In the genomic region with DNA sequence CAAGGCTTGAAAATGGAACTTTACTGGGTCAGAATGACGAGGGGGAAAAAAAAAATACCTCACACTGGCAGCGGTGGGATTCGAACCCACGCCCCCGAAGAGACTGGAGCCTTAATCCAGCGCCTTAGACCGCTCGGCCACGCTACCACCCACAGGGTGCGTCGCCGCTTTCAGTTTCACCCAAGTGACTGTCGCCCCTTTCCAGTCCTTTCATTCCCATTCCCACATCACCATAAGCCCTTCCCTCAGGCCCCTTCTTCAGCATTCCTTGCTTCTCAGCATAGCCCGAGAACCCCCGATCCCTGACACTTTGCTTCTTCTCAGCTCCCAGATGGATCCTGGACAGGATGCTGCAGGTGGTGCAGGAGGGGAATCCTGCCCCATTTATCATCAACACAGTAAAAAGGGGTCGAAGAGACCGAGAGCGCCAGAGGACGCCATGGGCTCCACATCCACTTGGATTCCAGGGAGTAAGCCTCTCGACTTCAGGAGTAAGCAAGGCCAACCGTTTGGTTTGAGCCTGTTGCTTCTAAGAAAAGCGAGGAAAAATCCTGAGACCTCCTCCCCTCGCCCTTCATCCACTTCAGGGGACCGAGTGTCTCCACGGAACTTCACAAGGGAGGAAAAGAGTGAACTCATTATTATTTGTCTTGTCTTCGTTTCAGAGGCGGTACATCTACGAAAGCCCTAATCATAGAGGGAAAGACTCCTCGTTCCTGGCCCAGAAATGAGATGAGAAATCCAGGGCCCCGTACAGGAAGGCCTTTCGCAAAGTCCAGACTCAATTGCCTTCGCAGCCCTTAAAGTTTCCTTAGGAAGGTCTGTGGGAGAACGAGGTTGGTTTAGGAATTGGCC, we compare ENCODE assay signal across 8 cellular contexts. TPM values are rescaled to one million over a fixed set of nuclear protein-coding genes. Genes with fewer than 3 reads are reported as not detected.
DNase-seq lines count a peak whose midpoint lies in the region; ATAC-seq and TF ChIP-seq lines count a peak whose summit lies in the region.

No MANE protein-coding gene starts in this region.

- peak; percentile 42 for ATAC-seq in HCT116
- ATAC-seq in HG03175 (IDR thresholded peaks at IDR 0.05; ENCODE audit: unreplicated experiment): no peak

- peak overlapping the region in 1 of 2 experiments; percentile 15; a peak in 1 of 4 replicates for H3K4me3 ChIP-seq in HCT116 (replicated peaks in 1 of 2; ENCODE audit: low read depth in 1 of 2, low read length in 2 of 2)
- H3K4me3 ChIP-seq in esophagus (ENCODE audit: low read depth in 1 of 2, low read length in 2 of 2): peak overlapping the region; percentile 27 to 55
- peak overlapping the region; percentile 60 to 84 for H3K4me3 ChIP-seq in mucosa of rectum (ENCODE audit: low read length in 2 of 2)

- no peaks in the 10 kb centered on the region for H4K20me1 ChIP-seq in HCT116 (ENCODE audit: insufficient read depth)

- POLR2A ChIA-PET in HCT116 (lab: Charles Lee): no interaction called here

- CTCF ChIA-PET in HCT116 (lab: Charles Lee): no interaction called here

- H3K4me1 ChIP-seq in HCT116 (ENCODE audit: control insufficient read depth in 1 of 2, insufficient read depth in 2 of 2, low read length in 2 of 2): peaks cover 17 to 61% of the 10 kb centered on the region in 2 experiments; a peak in 3 of 4 replicates
- H3K4me1 ChIP-seq in esophagus (ENCODE audit: control insufficient read depth in 2 of 2, insufficient read depth in 2 of 2, low read length in 1 of 2): peaks cover 0 to 3% of the 10 kb centered on the region in 2 donors
- peaks cover 22 to 27% of the 10 kb centered on the region in 2 donors for H3K4me1 ChIP-seq in mucosa of rectum (ENCODE audit: control insufficient read depth in 2 of 2, insufficient read depth in 2 of 2, low read length in 2 of 2)

- peak overlapping the region; percentile 8 for H2AFZ ChIP-seq in HCT116 (ENCODE audit: low read depth, low read length, poor library complexity, severe bottlenecking)

- 6% methylated on average over 27 to 33 of the region's 33 CpGs for WGBS in esophagus, 2 donors

- no peaks in the 10 kb centered on the region for H3K9me2 ChIP-seq in HCT116 (ENCODE audit: insufficient read depth)

- no peaks in the 10 kb centered on the region for H3K79me2 ChIP-seq in HCT116 (ENCODE audit: insufficient read depth, low read length)

- H3K9me3 ChIP-seq in HCT116 (ENCODE audit: control insufficient read depth in 1 of 2, insufficient read depth in 1 of 2, low read depth in 1 of 2, low read length in 2 of 2): no peaks in the 10 kb centered on the region
- H3K9me3 ChIP-seq in esophagus (ENCODE audit: control insufficient read depth in 2 of 2, insufficient read depth in 1 of 2, low read depth in 1 of 2, low read length in 1 of 2): no peaks in the 10 kb centered on the region
- no peaks in the 10 kb centered on the region for H3K9me3 ChIP-seq in mucosa of rectum (ENCODE audit: control insufficient read depth in 2 of 2, low read length in 2 of 2)

- RAD21 ChIA-PET in HCT116 (lab: Charles Lee; ENCODE audit: low non-redundant PET in 1 of 2, low total read pairs in 2 of 2, uncharacterized antibody in 2 of 2, unreplicated experiment in 2 of 2): no interaction called here

- H3K9ac ChIP-seq in HCT116 (ENCODE audit: low read length) (peak overlapping the region; percentile 25; the same call in 1 of the 2 replicates), mucosa of rectum (ENCODE audit: low read depth in 1 of 2, low read length in 2 of 2) (peak overlapping the region; percentile 59 to 84)

- DNase-seq in AG08396 (ENCODE audit: low spot score): peak; percentile 67
- no peak for DNase-seq in HCT116 (ENCODE audit: low read depth, low spot score)
- peak; percentile 38 to 48 for DNase-seq in NOMO-1 (lab: John Stamatoyannopoulos, UW; ENCODE audit: unreplicated experiment in 2 of 2)
- peak; percentile 68 for DNase-seq in activated T-cell treated with anti-CD3 and anti-CD28 coated beads for 24 hours (ENCODE audit: low read depth)
- peak; percentile 37 to 53 for DNase-seq in stimulated activated CD8-positive, alpha-beta memory T cell treated with anti-CD3 and anti-CD28 coated beads, Interleukin-7, amount 100 ng/mL, for 4 hours (ENCODE audit: low read depth in 2 of 2)

- no peaks in the 10 kb centered on the region for H3K27me3 ChIP-seq in HCT116 (ENCODE audit: insufficient read depth, low read length)
- H3K27me3 ChIP-seq in esophagus (ENCODE audit: control insufficient read depth in 1 of 2, insufficient read depth in 2 of 2, low read length in 2 of 2): no peaks in the 10 kb centered on the region
- no peaks in the 10 kb centered on the region for H3K27me3 ChIP-seq in mucosa of rectum (ENCODE audit: control insufficient read depth in 2 of 2, insufficient read depth in 2 of 2, low read length in 2 of 2)

- TF ChIP-seq POLR2A in HCT116 (IDR thresholded peaks at IDR 0.05; ENCODE audit: borderline replicate concordance, extremely low read depth, insufficient read depth, insufficient read length): no peak

- intact Hi-C loops in HCT116 (cut with micrococcal nuclease): loop anchor here (1.0 to 5.0 kb wide), 3 partner anchors 38 to 201 kb away; no protein-coding TSS in a partner anchor

- H3K27ac ChIP-seq in HCT116 (ENCODE audit: low read depth, low read length) (peak overlapping the region; percentile 11), esophagus (ENCODE audit: low read depth in 2 of 2, low read length in 1 of 2) (peak overlapping the region; percentile 72 to 84), mucosa of rectum (ENCODE audit: low read depth in 2 of 2, low read length in 2 of 2) (peak overlapping the region; percentile 28 to 79)

- no TSS peak for BruUV-seq in HCT116 (replicated peaks; lab: Mats Ljungman, UMichigan)

- H3K4me2 ChIP-seq in HCT116 (ENCODE audit: low read length): peak overlapping the region; percentile 68

- TF ChIP-seq CTCF in HCT116 (IDR thresholded peaks at IDR 0.05 in 2 of 3, conservative IDR thresholded peaks at IDR 0.05 in 1 of 3; ENCODE audit: borderline replicate concordance in 1 of 3, insufficient read depth in 1 of 3, low read depth in 2 of 3, low read length in 2 of 3): no peak

- no peak for TF ChIP-seq RAD21 in HCT116 (IDR thresholded peaks at IDR 0.05; ENCODE audit: low read depth)

- H3K36me3 ChIP-seq in HCT116 (ENCODE audit: control insufficient read depth in 1 of 2, insufficient read depth in 2 of 2, low read length in 2 of 2) (no peaks in the 10 kb centered on the region), esophagus (ENCODE audit: control insufficient read depth in 2 of 2, insufficient read depth in 2 of 2, low read length in 1 of 2) (no peaks in the 10 kb centered on the region), mucosa of rectum (ENCODE audit: control insufficient read depth in 2 of 2, insufficient read depth in 2 of 2, low read length in 2 of 2) (no peaks in the 10 kb centered on the region)

TF ChIP-seq in HCT116, 20 proteins besides CTCF, POLR2A, EP300 and RAD21:
- 0 out of 2 replicates have a peak, but pooled peaks have one; percentile 22 for TF ChIP-seq MAX (IDR thresholded peaks at IDR 0.05)
- peak; percentile 66; the same call in 1 of the 2 replicates for TF ChIP-seq EGR1 (IDR thresholded peaks at IDR 0.05; ENCODE audit: low read depth)
- peak; percentile 63; the same call in 1 of the 2 replicates for TF ChIP-seq CBX3 (IDR thresholded peaks at IDR 0.05; ENCODE audit: low read depth)
- TF ChIP-seq, protein P1, sequence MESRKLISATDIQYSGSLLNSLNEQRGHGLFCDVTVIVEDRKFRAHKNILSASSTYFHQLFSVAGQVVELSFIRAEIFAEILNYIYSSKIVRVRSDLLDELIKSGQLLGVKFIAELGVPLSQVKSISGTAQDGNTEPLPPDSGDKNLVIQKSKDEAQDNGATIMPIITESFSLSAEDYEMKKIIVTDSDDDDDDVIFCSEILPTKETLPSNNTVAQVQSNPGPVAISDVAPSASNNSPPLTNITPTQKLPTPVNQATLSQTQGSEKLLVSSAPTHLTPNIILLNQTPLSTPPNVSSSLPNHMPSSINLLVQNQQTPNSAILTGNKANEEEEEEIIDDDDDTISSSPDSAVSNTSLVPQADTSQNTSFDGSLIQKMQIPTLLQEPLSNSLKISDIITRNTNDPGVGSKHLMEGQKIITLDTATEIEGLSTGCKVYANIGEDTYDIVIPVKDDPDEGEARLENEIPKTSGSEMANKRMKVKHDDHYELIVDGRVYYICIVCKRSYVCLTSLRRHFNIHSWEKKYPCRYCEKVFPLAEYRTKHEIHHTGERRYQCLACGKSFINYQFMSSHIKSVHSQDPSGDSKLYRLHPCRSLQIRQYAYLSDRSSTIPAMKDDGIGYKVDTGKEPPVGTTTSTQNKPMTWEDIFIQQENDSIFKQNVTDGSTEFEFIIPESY (IDR thresholded peaks at IDR 0.05; ENCODE audit: extremely low read depth, insufficient replicate concordance, low read length): no peak
- TF ChIP-seq SRF (IDR thresholded peaks at IDR 0.05; ENCODE audit: low read depth): no peak
- TF ChIP-seq ATF3 (IDR thresholded peaks at IDR 0.05): peak; percentile 83; the same call in 1 of the 2 replicates
- no peak for TF ChIP-seq SIN3A (IDR thresholded peaks at IDR 0.05; ENCODE audit: low read depth)
- TF ChIP-seq YY1 (IDR thresholded peaks at IDR 0.05; ENCODE audit: extremely low read depth, insufficient replicate concordance, low read depth, low read length): no peak
- peak; percentile 12 for TF ChIP-seq TCF7L2 (IDR thresholded peaks at IDR 0.05; ENCODE audit: borderline replicate concordance, extremely low read depth, insufficient read depth, insufficient read length)
- TF ChIP-seq EZH2 (IDR thresholded peaks at IDR 0.05): no peak

RNA-seq across cellular contexts. Expression of gene TRIM27, which starts 20.0 kb away (rescaled TPM):
- total RNA-seq in HCT116 (2021; ENCODE audit: unreplicated experiment): 62.5 TPM
- polyA plus RNA-seq in HCT116 (2012): 40.8 and 45.8 TPM in 2 replicates
- polyA plus RNA-seq in esophagus: 10 to 100 TPM; 13.3 to 15.8 TPM

Comparison
In these comparisons a context has a peak if more than half of its experiments do, and no peak if none do; other contexts are left out.
1. H3K27ac ChIP-seq: peak in every context shown above with its lines; median percentile 78 in esophagus; 54 in mucosa of rectum; 11 in HCT116.